In the genomic region with DNA sequence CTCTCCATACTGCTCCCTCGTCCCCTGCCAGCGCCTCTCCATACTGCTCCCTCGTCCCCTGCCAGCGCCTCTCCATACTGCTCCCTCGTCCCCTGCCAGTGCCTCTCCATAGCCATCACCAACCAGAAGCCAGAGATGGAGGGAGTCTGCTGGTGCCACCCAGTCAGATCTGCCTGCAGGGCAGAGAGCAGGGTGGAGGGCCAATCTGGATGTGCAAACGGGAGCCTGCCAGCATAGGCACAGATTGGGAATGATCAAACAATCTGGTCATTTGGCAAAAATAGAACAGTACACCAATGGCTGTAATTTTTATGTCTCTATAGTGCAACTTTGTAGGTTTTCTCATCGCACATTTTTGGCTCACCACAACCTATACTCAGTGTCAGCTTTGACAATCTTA, we compare ENCODE assay signal across 16 cellular contexts.
DNase-seq lines count a peak whose midpoint lies in the region; ATAC-seq, FAIRE-seq and TF ChIP-seq lines count a peak whose summit lies in the region.
"Had no signal": no experiment of that assay in that cellular context is flagged by ENCODE, and none has a peak within 500 bp of the region (broad histone marks: within the 10 kb centered on the region; RNA-seq: fewer than 3 reads in every experiment).

No MANE protein-coding gene starts in this region.

- peak overlapping the region; percentile 91 for H3K27ac Mint-ChIP-seq in activated CD8-positive, alpha-beta memory T cell treated with anti-CD3 and anti-CD28 coated beads, Interleukin-2, amount 10 ng/mL, durations not matched to agents 7 days and 5 days

- H4K20me1 ChIP-seq in Loucy (ENCODE audit: insufficient read depth, low read length, poor library complexity, severe bottlenecking) (no peaks in the 10 kb centered on the region), GM12878 (ENCODE audit: control insufficient read depth, insufficient read depth) (no peaks in the 10 kb centered on the region)

- ATAC-seq in activated CD8-positive, alpha-beta memory T cell treated with anti-CD3 and anti-CD28 coated beads, Interleukin-2, amount 10 ng/mL, durations not matched to agents 7 days and 5 days: no peak
- no peak for ATAC-seq in GM12878

- H3K4me3 Mint-ChIP-seq in activated CD8-positive, alpha-beta memory T cell treated with anti-CD3 and anti-CD28 coated beads, Interleukin-2, amount 10 ng/mL, durations not matched to agents 7 days and 5 days: no peak overlapping the region

- TF ChIP-seq CTCF in Loucy (conservative IDR thresholded peaks at IDR 0.05; ENCODE audit: low read length): no peak
- no peak for TF ChIP-seq CTCF in GM12878 (IDR thresholded peaks at IDR 0.05 in 2 of 3, conservative IDR thresholded peaks at IDR 0.05 in 1 of 3; ENCODE audit: control insufficient read depth in 2 of 3, extremely low read depth in 1 of 3, insufficient read depth in 1 of 3, low read depth in 3 of 3, low read length in 3 of 3)
- TF ChIP-seq CTCF in spleen (IDR thresholded peaks at IDR 0.05 in 8 of 11, conservative IDR thresholded peaks at IDR 0.05 in 3 of 11): no peak

- H3K9me3 Mint-ChIP-seq in activated CD8-positive, alpha-beta memory T cell treated with anti-CD3 and anti-CD28 coated beads, Interleukin-2, amount 10 ng/mL, durations not matched to agents 7 days and 5 days (ENCODE audit: low read depth): no peaks in the 10 kb centered on the region

- 71% methylated on average over 7 of the region's 7 CpGs for WGBS in GM12878 (ENCODE audit: insufficient coverage, insufficient replicate concordance, low lambda C conversion rate, missing lambda C conversion rate)
- WGBS in spleen, 5 donors: 79 to 83% (median 81%) methylated on average over 5 to 7 of the region's 7 CpGs

- no peaks in the 10 kb centered on the region for H3K36me3 Mint-ChIP-seq in activated CD8-positive, alpha-beta memory T cell treated with anti-CD3 and anti-CD28 coated beads, Interleukin-2, amount 10 ng/mL, durations not matched to agents 7 days and 5 days

- H2AFZ ChIP-seq in Loucy (ENCODE audit: low read length): no peak overlapping the region
- no peak overlapping the region for H2AFZ ChIP-seq in GM12878 (ENCODE audit: control insufficient read depth, low read depth, low read length)

- peaks cover 66% of the 10 kb centered on the region for H3K4me1 Mint-ChIP-seq in activated CD8-positive, alpha-beta memory T cell treated with anti-CD3 and anti-CD28 coated beads, Interleukin-2, amount 10 ng/mL, durations not matched to agents 7 days and 5 days

- POLR2A ChIA-PET in GM12878 (lab: Charles Lee): interaction anchor here (0.7 kb wide), 1 partner anchor 336 kb away, joined by 3 read pairs; no protein-coding TSS in a partner anchor

- TF ChIP-seq POLR2A in GM12878 (IDR thresholded peaks at IDR 0.05; ENCODE audit: low read depth, low read length) (no peak), spleen (IDR thresholded peaks at IDR 0.05) (no peak)

- H3K4me2 ChIP-seq in Loucy (ENCODE audit: low read depth, low read length, poor library complexity, severe bottlenecking) (peak overlapping the region; percentile 65), GM12878 (ENCODE audit: control insufficient read depth, insufficient read depth) (peak overlapping the region; percentile 82)

- CTCF ChIA-PET in activated CD8-positive, alpha-beta memory T cell treated with anti-CD3 and anti-CD28 coated beads, Interleukin-2, amount 10 ng/mL, durations not matched to agents 7 days and 5 days (lab: Charles Lee): interaction anchor here (0.6 to 5.0 kb wide), 3 partner anchors 27 to 1919 kb away, joined by 4 to 36 read pairs (median 4); no protein-coding TSS in a partner anchor
- CTCF ChIA-PET in GM12878 (lab: Yijun Ruan, JAX): interaction anchor here (2.0 to 4.7 kb wide), 2 partner anchors 27 to 101 kb away, joined by 10 to 28 read pairs; no protein-coding TSS in a partner anchor

- H3K27me3 ChIP-seq in Loucy (ENCODE audit: insufficient read depth, low read length, poor library complexity, severe bottlenecking): no peaks in the 10 kb centered on the region
- no peaks in the 10 kb centered on the region for H3K27me3 ChIP-seq in GM12878 (replicated peaks in 1 of 2; ENCODE audit: control insufficient read depth in 2 of 2, insufficient read depth in 2 of 2, low read length in 1 of 2)
- H3K27me3 ChIP-seq in spleen (replicated peaks in 1 of 7): peaks cover 0 to 21% (median 0%) of the 10 kb centered on the region in 7 donors

- TF ChIP-seq EP300 in GM12878 (IDR thresholded peaks at IDR 0.05; ENCODE audit: borderline replicate concordance in 1 of 2, control insufficient read depth in 1 of 2, low read depth in 2 of 2, low read length in 2 of 2): no peak

- H3K27ac ChIP-seq in GM12878 (ENCODE audit: control insufficient read depth, insufficient read depth) (no peak overlapping the region), spleen (peak overlapping the region in 7 of 8 donors; percentile 66 to 89 (median 82))
- H3K27ac ChIP-seq: esophagus muscularis mucosa had no signal

- no TSS peak for BruUV-seq in GM12878 (replicated peaks; lab: Mats Ljungman, UMichigan)

- FAIRE-seq in GM12878 (lab: Jason Lieb, UNC): no peak
- FAIRE-seq: islet of Langerhans had no signal

- peaks cover 13% of the 10 kb centered on the region for H3K27me3 Mint-ChIP-seq in activated CD8-positive, alpha-beta memory T cell treated with anti-CD3 and anti-CD28 coated beads, Interleukin-2, amount 10 ng/mL, durations not matched to agents 7 days and 5 days

- H3K9me3 ChIP-seq in Loucy (ENCODE audit: insufficient read depth, low read depth, low read length) (no peaks in the 10 kb centered on the region), GM12878 (replicated peaks; ENCODE audit: control insufficient read depth, insufficient read depth, low read length) (no peaks in the 10 kb centered on the region), spleen (no peaks in the 10 kb centered on the region)
- H3K9me3 ChIP-seq: esophagus muscularis mucosa had no signal

- H3F3A ChIP-seq in Loucy (ENCODE audit: low read depth): peaks cover 3% of the 10 kb centered on the region; the same call in 1 of the 2 replicates

- DNase-seq in activated CD8-positive, alpha-beta memory T cell treated with anti-CD3 and anti-CD28 coated beads, Interleukin-2, amount 10 ng/mL, durations not matched to agents 7 days and 5 days: no peak
- no peak for DNase-seq in activated CD8-positive, alpha-beta memory T cell treated with anti-CD3 and anti-CD28 coated beads for 24 hours
- no peak for DNase-seq in GM12878 (ENCODE audit: low read depth, low spot score)
- DNase-seq in spleen: peak; percentile 75
- DNase-seq in islet precursor cell: no peak
- DNase-seq in SW480 (ENCODE audit: low spot score): no peak
- DNase-seq in germinal center (ENCODE audit: low spot score): no peak
- DNase-seq: ACHN; Calu3; dermis blood vessel endothelial cell; HCEC 1CT; NCI-H69; stimulated activated CD4-positive, alpha-beta T cell treated with anti-CD3 and anti-CD28 coated beads, Interleukin-4, amount 100 ng/mL, for 4 hours had no signal

- H3K4me1 ChIP-seq in Loucy (ENCODE audit: insufficient read depth, low read length, poor library complexity, severe bottlenecking) (peaks cover 48% of the 10 kb centered on the region), GM12878 (ENCODE audit: control insufficient read depth, insufficient read depth, low read length) (peaks cover 30% of the 10 kb centered on the region), spleen (peaks cover 37 to 92% (median 68%) of the 10 kb centered on the region in 6 donors)

- intact Hi-C loops in GM12878 (cut with micrococcal nuclease; ENCODE audit: unreplicated experiment): no loop called here
- intact Hi-C loops in spleen (cut with DNase I; ENCODE audit: low total_unique reads): no loop called here

- TF ChIP-seq RAD21 in GM12878 (IDR thresholded peaks at IDR 0.05; ENCODE audit: insufficient read depth, low read depth, low read length): no peak

- H3K9me2 ChIP-seq in Loucy (replicated peaks; ENCODE audit: low read depth, low read length): no peaks in the 10 kb centered on the region

- RAD21 ChIA-PET in GM12878 (lab: Charles Lee; ENCODE audit: unreplicated experiment): interaction anchor here (1.0 to 1.3 kb wide), 3 partner anchors 21 to 108 kb away, joined by 3 to 5 read pairs (median 5); no protein-coding TSS in a partner anchor

- H3K4me3 ChIP-seq in Loucy (ENCODE audit: low read length, poor library complexity, severe bottlenecking): no peak overlapping the region
- H3K4me3 ChIP-seq in GM12878: no peak overlapping the region
- peak overlapping the region in 1 of 8 donors; percentile 36 for H3K4me3 ChIP-seq in spleen
- H3K4me3 ChIP-seq: esophagus muscularis mucosa had no signal

- in situ Hi-C loops in GM12878 (cut with MboI): no loop called here

- H3K9ac ChIP-seq in Loucy (ENCODE audit: low read depth, low read length, poor library complexity, severe bottlenecking): no peak overlapping the region
- no peak overlapping the region for H3K9ac ChIP-seq in GM12878 (ENCODE audit: control insufficient read depth, insufficient read depth, low read length)

- SMC1A ChIA-PET in GM12878 (lab: Charles Lee; ENCODE audit: uncharacterized antibody, unreplicated experiment): interaction anchor here (0.5 to 2.0 kb wide), 3 partner anchors 22 to 716 kb away, joined by 3 to 8 read pairs (median 3); a partner anchor contains a TSS

- H3K36me3 ChIP-seq in Loucy (ENCODE audit: insufficient read depth, low read length): no peaks in the 10 kb centered on the region
- H3K36me3 ChIP-seq in GM12878 (ENCODE audit: control insufficient read depth in 2 of 2, insufficient read depth in 2 of 2, low read length in 1 of 2): no peaks in the 10 kb centered on the region
- no peaks in the 10 kb centered on the region for H3K36me3 ChIP-seq in spleen
- H3K36me3 ChIP-seq: esophagus muscularis mucosa had no signal

- H3K79me2 ChIP-seq in Loucy (ENCODE audit: insufficient read depth, low read length) (no peaks in the 10 kb centered on the region), GM12878 (ENCODE audit: control insufficient read depth, insufficient read depth, low read length) (no peaks in the 10 kb centered on the region)

TF ChIP-seq in GM12878, 131 proteins besides CTCF, POLR2A, EP300 and RAD21 (continues in another document):
- TF ChIP-seq NR2F1 (conservative IDR thresholded peaks at IDR 0.05) (no peak), RBBP5 (conservative IDR thresholded peaks at IDR 0.05) (no peak)
- TF ChIP-seq, protein P1, sequence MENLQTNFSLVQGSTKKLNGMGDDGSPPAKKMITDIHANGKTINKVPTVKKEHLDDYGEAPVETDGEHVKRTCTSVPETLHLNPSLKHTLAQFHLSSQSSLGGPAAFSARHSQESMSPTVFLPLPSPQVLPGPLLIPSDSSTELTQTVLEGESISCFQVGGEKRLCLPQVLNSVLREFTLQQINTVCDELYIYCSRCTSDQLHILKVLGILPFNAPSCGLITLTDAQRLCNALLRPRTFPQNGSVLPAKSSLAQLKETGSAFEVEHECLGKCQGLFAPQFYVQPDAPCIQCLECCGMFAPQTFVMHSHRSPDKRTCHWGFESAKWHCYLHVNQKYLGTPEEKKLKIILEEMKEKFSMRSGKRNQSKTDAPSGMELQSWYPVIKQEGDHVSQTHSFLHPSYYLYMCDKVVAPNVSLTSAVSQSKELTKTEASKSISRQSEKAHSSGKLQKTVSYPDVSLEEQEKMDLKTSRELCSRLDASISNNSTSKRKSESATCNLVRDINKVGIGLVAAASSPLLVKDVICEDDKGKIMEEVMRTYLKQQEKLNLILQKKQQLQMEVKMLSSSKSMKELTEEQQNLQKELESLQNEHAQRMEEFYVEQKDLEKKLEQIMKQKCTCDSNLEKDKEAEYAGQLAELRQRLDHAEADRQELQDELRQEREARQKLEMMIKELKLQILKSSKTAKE (IDR thresholded peaks at IDR 0.05; ENCODE audit: low read depth, poor library complexity, severe bottlenecking): no peak
